Comparison of ENCODE assay signal across 28 cellular contexts in the genomic region with DNA sequence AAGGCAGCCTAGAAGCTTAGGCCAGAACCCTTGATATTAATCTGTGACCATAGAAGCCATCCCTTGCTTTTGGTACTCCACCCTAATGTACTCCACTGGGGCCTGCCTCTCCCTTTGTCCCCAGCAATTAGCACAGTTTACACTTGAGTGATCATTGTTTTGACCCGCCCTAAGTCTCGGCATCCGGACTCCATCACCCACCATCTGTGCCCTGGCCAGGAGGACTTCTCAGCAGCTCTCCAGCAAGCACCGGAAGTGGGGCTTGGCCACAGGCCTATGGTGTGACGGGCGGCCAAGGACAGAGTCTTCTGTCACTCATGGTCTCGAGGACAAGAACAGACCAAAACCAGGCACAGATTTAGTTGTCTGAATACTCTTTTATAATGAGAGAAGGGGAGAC.
DNase-seq lines count a peak whose midpoint lies in the region; ATAC-seq, FAIRE-seq and TF ChIP-seq lines count a peak whose summit lies in the region.
"Had no signal": no experiment of that assay in that cellular context is flagged by ENCODE, and none has a peak within 500 bp of the region (broad histone marks: within the 10 kb centered on the region; RNA-seq: fewer than 3 reads in every experiment).

No MANE protein-coding gene starts in this region.

- no peaks in the 10 kb centered on the region for H3K9me3 ChIP-seq in Caco-2
- no peaks in the 10 kb centered on the region for H3K9me3 ChIP-seq in small intestine (ENCODE audit: control insufficient read depth, low read depth)
- H3K9me3 ChIP-seq: esophagus muscularis mucosa, psoas muscle, SK-N-SH, stomach, thyroid gland had no signal

- peaks cover 21% of the 10 kb centered on the region for H3K9me3 Mint-ChIP-seq in Caco-2 (ENCODE audit: unreplicated experiment)
- H3K9me3 Mint-ChIP-seq: activated CD4-positive, alpha-beta memory T cell treated with anti-CD3 and anti-CD28 coated beads, Interleukin-2, amount 10 ng/mL, durations not matched to agents 7 days and 5 days had no signal

- 65 to 68% (median 65%) methylated on average over 7 of the region's 7 CpGs for WGBS in small intestine, 3 donors

- TF ChIP-seq CTCF in Caco-2 (IDR thresholded peaks at IDR 0.05; ENCODE audit: insufficient read depth in 1 of 2, low read depth in 1 of 2, low read length in 1 of 2, severe bottlenecking in 1 of 2, unreplicated experiment in 1 of 2) = no peak

- H3K36me3 ChIP-seq in Caco-2 (ENCODE audit: control insufficient read depth, insufficient read depth, low read length) (no peaks in the 10 kb centered on the region; the same call in 1 of the 2 replicates), small intestine (ENCODE audit: control insufficient read depth in 2 of 2, insufficient read depth in 2 of 2, low read length in 2 of 2) (no peaks in the 10 kb centered on the region)
- H3K36me3 ChIP-seq: esophagus muscularis mucosa, stomach, thyroid gland had no signal

- FAIRE-seq in small intestine (lab: Jason Lieb, UNC) = no peak

- H3K27ac Mint-ChIP-seq in Caco-2 (ENCODE audit: unreplicated experiment) = peak overlapping the region; percentile 12
- H3K27ac Mint-ChIP-seq: activated CD4-positive, alpha-beta memory T cell treated with anti-CD3 and anti-CD28 coated beads, Interleukin-2, amount 10 ng/mL, durations not matched to agents 7 days and 5 days; activated naive CD8-positive, alpha-beta T cell treated with anti-CD3 and anti-CD28 coated beads, Interleukin-2, amount 10 ng/mL, durations not matched to agents 7 days and 5 days had no signal

- DNase-seq in Caco-2 (no peak), NCI-H146 treated with DMSO at 0.1 percent for 48 hours (lab: John Stamatoyannopoulos, UW; ENCODE audit: unreplicated experiment) (peak; percentile 71), cerebellum (ENCODE audit: low spot score) (peak; percentile 44), small intestine (peak; percentile 21), NK-92 (lab: John Stamatoyannopoulos, UW; ENCODE audit: unreplicated experiment) (no peak), dedifferentiated amniotic fluid mesenchymal stem cell (ENCODE audit: extremely low spot score) (no peak)
- DNase-seq: ACHN; activated CD4-positive, alpha-beta memory T cell treated with anti-CD3 and anti-CD28 coated beads, Interleukin-2, amount 10 ng/mL, durations not matched to agents 7 days and 5 days; activated CD4-positive, alpha-beta T cell treated with anti-CD3 and anti-CD28 coated beads for 1 hour; activated effector memory CD4-positive, alpha-beta T cell treated with Interleukin-2 at 50 U/mL for 16 hours; activated naive CD8-positive, alpha-beta T cell treated with anti-CD3 and anti-CD28 coated beads, Interleukin-2, amount 10 ng/mL, durations not matched to agents 7 days and 5 days; dermis blood vessel endothelial cell; DND-41; foreskin keratinocyte; HCEC 1CT; mesendoderm; naive thymus-derived CD4-positive, alpha-beta T cell; NCI-H1436 treated with DMSO at 0.1 percent for 48 hours; NCI-H526 treated with DMSO at 0.1 percent for 48 hours; nucleus accumbens; psoas muscle; SK-N-SH; stimulated activated CD4-positive, alpha-beta T cell treated with anti-CD3 and anti-CD28 coated beads, Interleukin-1b, Interleukin-23, amount 100 ng/mL, for 48 hours; stomach; thyroid gland had no signal

- peaks cover 22% of the 10 kb centered on the region for H3K4me1 ChIP-seq in Caco-2
- H3K4me1 ChIP-seq in small intestine (ENCODE audit: control insufficient read depth in 2 of 2, insufficient read depth in 1 of 2, low read depth in 1 of 2, low read length in 1 of 2) = no peaks in the 10 kb centered on the region
- H3K4me1 ChIP-seq: foreskin keratinocyte, psoas muscle, stomach had no signal

- no peak overlapping the region for H3K4me3 ChIP-seq in Caco-2 (ENCODE audit: low read depth, low read length)
- no peak overlapping the region for H3K4me3 ChIP-seq in small intestine (ENCODE audit: low read depth in 1 of 2, low read length in 2 of 2)
- H3K4me3 ChIP-seq: esophagus muscularis mucosa, psoas muscle, stomach, thyroid gland had no signal

- BruUV-seq in Caco-2 (replicated peaks; lab: Mats Ljungman, UMichigan) = no TSS peak

- H3K27me3 Mint-ChIP-seq in Caco-2 (ENCODE audit: insufficient read depth, unreplicated experiment) = no peaks in the 10 kb centered on the region

- CTCF ChIA-PET in Caco-2 (lab: Charles Lee) = interaction anchor here (1.0 kb wide), 1 partner anchor 123 kb away, joined by 4 read pairs; no protein-coding TSS in a partner anchor

- ATAC-seq in HG03108 (IDR thresholded peaks at IDR 0.05; ENCODE audit: unreplicated experiment) = no peak
- no peak for ATAC-seq in HG03432 (IDR thresholded peaks at IDR 0.05; ENCODE audit: unreplicated experiment)
- ATAC-seq: foreskin keratinocyte; naive thymus-derived CD4-positive, alpha-beta T cell had no signal

- H3K4me3 Mint-ChIP-seq in Caco-2 (ENCODE audit: unreplicated experiment) = peak overlapping the region; percentile 0
- H3K4me3 Mint-ChIP-seq: activated CD4-positive, alpha-beta memory T cell treated with anti-CD3 and anti-CD28 coated beads, Interleukin-2, amount 10 ng/mL, durations not matched to agents 7 days and 5 days; activated naive CD8-positive, alpha-beta T cell treated with anti-CD3 and anti-CD28 coated beads, Interleukin-2, amount 10 ng/mL, durations not matched to agents 7 days and 5 days; naive thymus-derived CD4-positive, alpha-beta T cell had no signal

- H3K36me3 Mint-ChIP-seq in Caco-2 (ENCODE audit: insufficient read depth, unreplicated experiment) = no peaks in the 10 kb centered on the region
- H3K36me3 Mint-ChIP-seq: activated naive CD8-positive, alpha-beta T cell treated with anti-CD3 and anti-CD28 coated beads, Interleukin-2, amount 10 ng/mL, durations not matched to agents 7 days and 5 days; naive thymus-derived CD4-positive, alpha-beta T cell had no signal

- no peak overlapping the region for H3K27ac ChIP-seq in small intestine (ENCODE audit: low read depth in 1 of 2, low read length in 1 of 2)
- H3K27ac ChIP-seq: esophagus muscularis mucosa, foreskin keratinocyte, psoas muscle, stomach, thyroid gland had no signal

- H3K27me3 ChIP-seq in Caco-2 (replicated peaks; ENCODE audit: control insufficient read depth, insufficient read depth, low read length) = no peaks in the 10 kb centered on the region
- no peaks in the 10 kb centered on the region for H3K27me3 ChIP-seq in small intestine (ENCODE audit: control insufficient read depth in 2 of 2, insufficient read depth in 2 of 2, low read length in 2 of 2)
- H3K27me3 ChIP-seq: esophagus muscularis mucosa, foreskin keratinocyte, stomach, thyroid gland had no signal

- intact Hi-C loops in Caco-2 (cut with micrococcal nuclease; ENCODE audit: unreplicated experiment) = loop anchor here (5.0 kb wide), 1 partner anchor 87 kb away; no protein-coding TSS in a partner anchor

- POLR2A ChIA-PET in Caco-2 (lab: Charles Lee) = interaction anchor here (0.6 to 0.7 kb wide), 2 partner anchors 23 to 61 kb away, joined by 3 read pairs; no protein-coding TSS in a partner anchor

- peaks cover 18% of the 10 kb centered on the region for H3K4me1 Mint-ChIP-seq in Caco-2 (ENCODE audit: low read depth, unreplicated experiment)
- H3K4me1 Mint-ChIP-seq: activated CD4-positive, alpha-beta memory T cell treated with anti-CD3 and anti-CD28 coated beads, Interleukin-2, amount 10 ng/mL, durations not matched to agents 7 days and 5 days; activated naive CD8-positive, alpha-beta T cell treated with anti-CD3 and anti-CD28 coated beads, Interleukin-2, amount 10 ng/mL, durations not matched to agents 7 days and 5 days had no signal

Comparison
In these comparisons a context has a peak if more than half of its experiments do, and no peak if none do; other contexts are left out.
1. DNase-seq: peak in NCI-H146 treated with DMSO at 0.1 percent for 48 hours (single experiment), cerebellum (single experiment) and small intestine (single experiment); none in Caco-2 (0 of 2), NK-92 (single experiment) and dedifferentiated amniotic fluid mesenchymal stem cell (single experiment).